ENCODE assay signal across 1 cellular context in genomic region chr4:173334085-173334890, GRCh38.
A peak's percentile ranks its signal among the peaks of the same experiment; 100 is the strongest.
TF ChIP-seq lines count a peak whose summit lies in the region.

Gene HMGB2, minus strand, starts transcription at chr4:173334358. Its CDS starts 709 bp downstream, at chr4:173333649.

TF ChIP-seq in liver, 16 proteins besides CTCF, POLR2A, EP300 and RAD21 (continued from another document):
- peak in 1 of 2 donors; percentile 9 for TF ChIP-seq EGR1 (IDR thresholded peaks at IDR 0.05; ENCODE audit: low read depth in 2 of 2)
- no peak for TF ChIP-seq HNF4G (IDR thresholded peaks at IDR 0.05)
- peak in 1 of 2 donors; percentile 23 for TF ChIP-seq JUND (IDR thresholded peaks at IDR 0.05)
- peak; percentile 39 for TF ChIP-seq MAX (IDR thresholded peaks at IDR 0.05)
- TF ChIP-seq, protein P1, sequence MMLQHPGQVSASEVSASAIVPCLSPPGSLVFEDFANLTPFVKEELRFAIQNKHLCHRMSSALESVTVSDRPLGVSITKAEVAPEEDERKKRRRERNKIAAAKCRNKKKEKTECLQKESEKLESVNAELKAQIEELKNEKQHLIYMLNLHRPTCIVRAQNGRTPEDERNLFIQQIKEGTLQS (IDR thresholded peaks at IDR 0.05), result no peak
- no peak for TF ChIP-seq GABPA (IDR thresholded peaks at IDR 0.05 in 1 of 2, conservative IDR thresholded peaks at IDR 0.05 in 1 of 2)
- TF ChIP-seq FOXA1 (IDR thresholded peaks at IDR 0.05), result no peak
- TF ChIP-seq RXRA (IDR thresholded peaks at IDR 0.05), result peak; percentile 85 to 93
